In genomic region chrX:120790118-120790517, GRCh38 we compare ENCODE assay signal across 8 cellular contexts.
DNase-seq lines count a peak whose midpoint lies in the region; ATAC-seq and FAIRE-seq lines count a peak whose summit lies in the region.

No MANE protein-coding gene starts in this region.

- intact Hi-C loops in head of caudate nucleus (cut with DNase I) = no loop called here

- ATAC-seq in HG03521 (IDR thresholded peaks at IDR 0.05; ENCODE audit: unreplicated experiment) = peak; percentile 58
- peak; percentile 51 for ATAC-seq in activated T-helper 17 cell treated with anti-CD3 and anti-CD28 coated beads, Interleukin-2, amount 50 U/mL, for 72 hours (replicated peaks)

- no peaks in the 10 kb centered on the region for H3K27me3 Mint-ChIP-seq in activated T-helper 17 cell treated with anti-CD3 and anti-CD28 coated beads, Interleukin-2, amount 50 U/mL, for 72 hours

- no peaks in the 10 kb centered on the region for H3K9me3 Mint-ChIP-seq in activated T-helper 17 cell treated with anti-CD3 and anti-CD28 coated beads, Interleukin-2, amount 50 U/mL, for 72 hours

- peak overlapping the region; percentile 43 for H3K4me3 Mint-ChIP-seq in activated T-helper 17 cell treated with anti-CD3 and anti-CD28 coated beads, Interleukin-2, amount 50 U/mL, for 72 hours

- no peaks in the 10 kb centered on the region for H3K36me3 Mint-ChIP-seq in activated T-helper 17 cell treated with anti-CD3 and anti-CD28 coated beads, Interleukin-2, amount 50 U/mL, for 72 hours (ENCODE audit: low read depth)

- H3K27ac Mint-ChIP-seq in activated T-helper 17 cell treated with anti-CD3 and anti-CD28 coated beads, Interleukin-2, amount 50 U/mL, for 72 hours = no peak overlapping the region

- peak; percentile 87 for FAIRE-seq in GM19239 (lab: Jason Lieb, UNC)

- DNase-seq in DMS153 treated with DMSO at 0.1 percent for 48 hours (lab: John Stamatoyannopoulos, UW; ENCODE audit: unreplicated experiment) (peak; percentile 39), GM19239 (ENCODE audit: insufficient read length, low spot score) (peak; percentile 13), NCI-H748 treated with DMSO at 0.1 percent for 48 hours (lab: John Stamatoyannopoulos, UW) (peak; percentile 26), head of caudate nucleus (peak in 29 of 42 donors; percentile 1 to 75 (median 43)), renal cortical epithelial cell (ENCODE audit: low read depth) (peak; percentile 63)
- no peak for DNase-seq in activated CD4-positive, CD25-positive, alpha-beta regulatory T cell (lab: John Stamatoyannopoulos, UW)

- peaks cover 5% of the 10 kb centered on the region for H3K4me1 Mint-ChIP-seq in activated T-helper 17 cell treated with anti-CD3 and anti-CD28 coated beads, Interleukin-2, amount 50 U/mL, for 72 hours

Comparison
In these comparisons a context has a peak if more than half of its experiments do, and no peak if none do; other contexts are left out.
1. DNase-seq: peak in DMS153 treated with DMSO at 0.1 percent for 48 hours (single experiment), GM19239 (single experiment), NCI-H748 treated with DMSO at 0.1 percent for 48 hours (single experiment), head of caudate nucleus (29 of 42) and renal cortical epithelial cell (single experiment); none in activated CD4-positive, CD25-positive, alpha-beta regulatory T cell (0 of 4).